34 cellular contexts compared by ENCODE assay signal in genomic region chr4:165588534-165589310, GRCh38.
"Had no signal": no experiment of that assay in that cellular context is flagged by ENCODE, and none has a peak within 500 bp of the region (broad histone marks: within the 10 kb centered on the region; RNA-seq: fewer than 3 reads in every experiment).

No MANE protein-coding gene starts in this region.

- H3K4me3 Mint-ChIP-seq: activated B cell treated with CpG ODN at 0.5 μM for 24 hours; activated CD4-positive, alpha-beta memory T cell treated with anti-CD3 and anti-CD28 coated beads for 36 hours; activated naive CD4-positive, alpha-beta T cell treated with anti-CD3 and anti-CD28 coated beads, Interleukin-2, amount 10 ng/mL, durations not matched to agents 7 days and 5 days; activated naive CD8-positive, alpha-beta T cell; activated naive CD8-positive, alpha-beta T cell treated with anti-CD3 and anti-CD28 coated beads, Interleukin-2, amount 50 U/mL, for 24 hours; brain had no signal

- H3K27me3 Mint-ChIP-seq: activated B cell treated with CpG ODN at 0.5 μM for 24 hours; activated naive CD4-positive, alpha-beta T cell treated with anti-CD3 and anti-CD28 coated beads, Interleukin-2, amount 10 ng/mL, durations not matched to agents 7 days and 5 days; activated naive CD8-positive, alpha-beta T cell treated with anti-CD3 and anti-CD28 coated beads, Interleukin-2, amount 50 U/mL, for 24 hours had no signal

- H3K27ac ChIP-seq: Peyer's patch, VCaP had no signal

- H3K36me3 ChIP-seq: Peyer's patch had no signal

- H3K36me3 Mint-ChIP-seq: activated CD4-positive, alpha-beta memory T cell treated with anti-CD3 and anti-CD28 coated beads for 36 hours; activated naive CD4-positive, alpha-beta T cell treated with anti-CD3 and anti-CD28 coated beads, Interleukin-2, amount 10 ng/mL, durations not matched to agents 7 days and 5 days; activated naive CD8-positive, alpha-beta T cell; brain had no signal

- H3K9me3 ChIP-seq: Peyer's patch had no signal

- H3K4me3 ChIP-seq: Peyer's patch had no signal

- H3K27ac Mint-ChIP-seq: activated B cell treated with CpG ODN at 0.5 μM for 24 hours; activated CD4-positive, alpha-beta memory T cell treated with anti-CD3 and anti-CD28 coated beads for 36 hours; activated naive CD4-positive, alpha-beta T cell treated with anti-CD3 and anti-CD28 coated beads, Interleukin-2, amount 10 ng/mL, durations not matched to agents 7 days and 5 days; activated naive CD8-positive, alpha-beta T cell; activated naive CD8-positive, alpha-beta T cell treated with anti-CD3 and anti-CD28 coated beads, Interleukin-2, amount 50 U/mL, for 24 hours; brain had no signal

- DNase-seq: activated B cell treated with CpG ODN at 0.5 μM for 24 hours; activated CD4-positive, alpha-beta memory T cell treated with anti-CD3 and anti-CD28 coated beads for 36 hours; activated CD4-positive, alpha-beta T cell treated with anti-CD3 and anti-CD28 coated beads for 4 hours; activated CD4-positive, alpha-beta T cell treated with anti-CD3 and anti-CD28 coated beads, Interleukin-2, amount 50 U/mL, for 1 hour; activated CD4-positive, CD25-positive, alpha-beta regulatory T cell treated with anti-CD3 and anti-CD28 coated beads, Interleukin-2, amount 50 U/mL, for 72 hours; activated CD8-positive, alpha-beta memory T cell treated with anti-CD3 and anti-CD28 coated beads, Interleukin-2, amount 50 U/mL, for 4 hours; activated effector memory CD4-positive, alpha-beta T cell treated with Interleukin-2 at 50 U/mL for 16 hours; activated naive CD4-positive, alpha-beta T cell treated with anti-CD3 and anti-CD28 coated beads, Interleukin-2, amount 10 ng/mL, durations not matched to agents 7 days and 5 days; activated naive CD8-positive, alpha-beta T cell treated with anti-CD3 and anti-CD28 coated beads, Interleukin-2, amount 50 U/mL, for 24 hours; activated T-cell treated with anti-CD3 and anti-CD28 coated beads for 4 hours; activated T-cell treated with anti-CD3 and anti-CD28 coated beads, Interleukin-2, amount 50 U/mL, for 48 hours; anterior cingulate cortex; Karpas-422; KBM-7; NCI-H1105; NCI-H1417 treated with DMSO at 0.1 percent for 48 hours; NCI-H187 treated with DMSO at 0.1 percent for 48 hours; NCI-H2081; NCI-H2171 treated with DMSO at 0.1 percent for 48 hours; NCI-H2227 treated with DMSO at 0.1 percent for 48 hours; NCI-H510A treated with DMSO at 0.1 percent for 48 hours; NCI-H69; NK-92 treated with Interleukin-12 subunit alpha and Interleukin-12 subunit beta, amount 100 ng/mL, for 24 hours; PC-3; Peyer's patch; RPMI8226; SIG-M5; SW 1271; T-helper 1 cell; T-helper 2 cell; T-helper 9 cell had no signal

- H3K4me1 Mint-ChIP-seq: activated B cell treated with CpG ODN at 0.5 μM for 24 hours; activated naive CD4-positive, alpha-beta T cell treated with anti-CD3 and anti-CD28 coated beads, Interleukin-2, amount 10 ng/mL, durations not matched to agents 7 days and 5 days; activated naive CD8-positive, alpha-beta T cell treated with anti-CD3 and anti-CD28 coated beads, Interleukin-2, amount 50 U/mL, for 24 hours had no signal

- H3K4me1 ChIP-seq: Peyer's patch had no signal

- H3K9me3 Mint-ChIP-seq: activated B cell treated with CpG ODN at 0.5 μM for 24 hours; activated CD4-positive, alpha-beta memory T cell treated with anti-CD3 and anti-CD28 coated beads for 36 hours; activated naive CD4-positive, alpha-beta T cell treated with anti-CD3 and anti-CD28 coated beads, Interleukin-2, amount 10 ng/mL, durations not matched to agents 7 days and 5 days; activated naive CD8-positive, alpha-beta T cell treated with anti-CD3 and anti-CD28 coated beads, Interleukin-2, amount 50 U/mL, for 24 hours had no signal

- H3K27me3 ChIP-seq: Peyer's patch had no signal
